17 cellular contexts compared by ENCODE assay signal in the genomic region with DNA sequence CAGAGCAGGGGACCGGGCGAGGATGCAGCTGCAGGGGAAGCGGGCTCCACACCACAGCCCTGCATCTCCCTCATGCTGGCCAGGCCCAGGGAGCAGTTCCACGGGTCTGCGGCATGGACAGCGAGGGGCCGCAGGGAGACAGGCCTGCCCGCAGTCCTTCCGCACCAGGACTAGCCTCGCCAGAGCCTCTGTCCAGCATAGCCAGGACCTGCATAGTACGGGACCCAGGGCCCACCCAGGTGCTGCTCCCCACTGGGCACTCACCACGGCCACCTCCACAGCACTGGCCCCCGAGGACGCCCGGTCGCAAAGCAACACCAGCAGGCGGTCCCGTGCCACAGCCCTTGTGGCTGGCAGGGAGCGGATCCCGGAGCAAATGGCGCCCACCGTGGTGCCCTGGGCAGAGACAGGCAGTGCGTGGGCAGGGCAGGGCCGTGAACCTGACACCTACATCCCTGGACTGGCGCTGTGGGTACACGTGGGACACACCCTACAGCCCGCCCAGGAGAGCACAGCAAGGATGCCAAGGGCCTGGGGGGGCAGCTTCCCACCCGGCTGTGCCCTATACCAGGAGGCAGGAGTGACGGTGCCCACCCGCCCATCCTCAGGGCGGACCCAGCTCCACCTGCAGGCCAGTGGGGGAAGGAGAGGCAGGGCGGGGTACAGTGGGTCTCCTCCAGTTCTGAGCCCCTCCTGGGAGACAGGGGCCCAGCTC. TPM values are rescaled to one million over a fixed set of nuclear protein-coding genes. Genes with fewer than 3 reads are reported as not detected.
A peak's percentile ranks its signal among the peaks of the same experiment; 100 is the strongest.
DNase-seq lines count a peak whose midpoint lies in the region; ATAC-seq and TF ChIP-seq lines count a peak whose summit lies in the region.
"Had no signal": no experiment of that assay in that cellular context is flagged by ENCODE, and none has a peak within 500 bp of the region (broad histone marks: within the 10 kb centered on the region; RNA-seq: fewer than 3 reads in every experiment).

No MANE protein-coding gene starts in this region.

- peak; percentile 8 for DNase-seq in activated naive CD4-positive, alpha-beta T cell treated with anti-CD3 and anti-CD28 coated beads, Interleukin-2, amount 50 U/mL, for 16 hours
- DNase-seq in activated naive CD4-positive, alpha-beta T cell treated with anti-CD3 and anti-CD28 coated beads for 36 hours, result no peak
- DNase-seq in Panc1 (ENCODE audit: low read depth, low spot score) (no peak), left ventricle myocardium inferior (peak; percentile 10), hepatocyte (ENCODE audit: low spot score) (no peak)
- DNase-seq: CD8-positive, alpha-beta T cell; heart right ventricle; NCI-H1436 treated with DMSO at 0.1 percent for 48 hours; SHP77; stimulated activated naive B cell treated with anti-CD40 and anti-IgM and Interleukin-4, amounts not matched to agents 10 μg/mL and 1 μg/mL and 100 μg/mL, for 72 hours had no signal

- H3K9me3 Mint-ChIP-seq in activated naive CD4-positive, alpha-beta T cell treated with anti-CD3 and anti-CD28 coated beads for 36 hours, result peaks cover 4% of the 10 kb centered on the region
- peaks cover 13% of the 10 kb centered on the region for H3K9me3 Mint-ChIP-seq in stimulated activated memory B cell treated with anti-CD40 and anti-IgM and Interleukin-4, amounts not matched to agents 10 μg/mL and 1 μg/mL and 100 μg/mL, for 72 hours
- H3K9me3 Mint-ChIP-seq: activated naive CD4-positive, alpha-beta T cell treated with anti-CD3 and anti-CD28 coated beads, Interleukin-2, amount 50 U/mL, for 24 hours had no signal

- H3K27me3 ChIP-seq in Panc1 (ENCODE audit: control insufficient read depth, insufficient read depth, low read length) (no peaks in the 10 kb centered on the region), left ventricle myocardium inferior (ENCODE audit: low read depth) (no peaks in the 10 kb centered on the region), hepatocyte (no peaks in the 10 kb centered on the region)
- H3K27me3 ChIP-seq: dorsolateral prefrontal cortex, heart right ventricle, ovary had no signal

- H3K27ac ChIP-seq in Panc1 (ENCODE audit: low read length) (no peak overlapping the region), left ventricle myocardium inferior (replicated peaks) (no peak overlapping the region), hepatocyte (no peak overlapping the region)
- H3K27ac ChIP-seq: heart right ventricle, ovary, skin epidermis had no signal

- H3K4me3 ChIP-seq in Panc1 (ENCODE audit: low read depth in 2 of 2, low read length in 2 of 2) (no peak overlapping the region), left ventricle myocardium inferior (no peak overlapping the region), hepatocyte (no peak overlapping the region)
- H3K4me3 ChIP-seq: dorsolateral prefrontal cortex, heart right ventricle, ovary, skin epidermis had no signal

- no peaks in the 10 kb centered on the region for H3K4me1 Mint-ChIP-seq in activated naive CD4-positive, alpha-beta T cell treated with anti-CD3 and anti-CD28 coated beads for 36 hours (ENCODE audit: low read depth)
- H3K4me1 Mint-ChIP-seq in stimulated activated memory B cell treated with anti-CD40 and anti-IgM and Interleukin-4, amounts not matched to agents 10 μg/mL and 1 μg/mL and 100 μg/mL, for 72 hours, result no peaks in the 10 kb centered on the region
- H3K4me1 Mint-ChIP-seq: activated naive CD4-positive, alpha-beta T cell treated with anti-CD3 and anti-CD28 coated beads, Interleukin-2, amount 50 U/mL, for 24 hours; stimulated activated naive B cell treated with anti-CD40 and anti-IgM and Interleukin-4, amounts not matched to agents 10 μg/mL and 1 μg/mL and 100 μg/mL, for 72 hours had no signal

- H3K9me3 ChIP-seq in Panc1 (ENCODE audit: control insufficient read depth, insufficient read depth, low read depth, low read length) (no peaks in the 10 kb centered on the region), left ventricle myocardium inferior (replicated peaks) (peaks cover 16% of the 10 kb centered on the region), hepatocyte (ENCODE audit: low read depth) (peaks cover 5% of the 10 kb centered on the region)

- H3K36me3 ChIP-seq in Panc1 (ENCODE audit: control insufficient read depth, insufficient read depth, low read length) (no peaks in the 10 kb centered on the region), left ventricle myocardium inferior (peaks cover 83% of the 10 kb centered on the region), hepatocyte (replicated peaks; ENCODE audit: insufficient read depth, low read depth) (no peaks in the 10 kb centered on the region)
- H3K36me3 ChIP-seq: ovary had no signal

- in situ Hi-C loops in Panc1 (cut with HindIII; ENCODE audit: low pct_unique_long_range_greater_than_20kb, low sequenced_read_pairs), result no loop called here

- intact Hi-C loops in activated naive CD4-positive, alpha-beta T cell treated with anti-CD3 and anti-CD28 coated beads for 36 hours (cut with micrococcal nuclease), result no loop called here
- intact Hi-C loops in Panc1 (cut with micrococcal nuclease; ENCODE audit: unreplicated experiment), result no loop called here
- intact Hi-C loops in left ventricle myocardium inferior (cut with micrococcal nuclease), result no loop called here

- no TSS peak for BruUV-seq in Panc1 (replicated peaks; lab: Mats Ljungman, UMichigan)

- no peak overlapping the region for H3K27ac Mint-ChIP-seq in activated naive CD4-positive, alpha-beta T cell treated with anti-CD3 and anti-CD28 coated beads for 36 hours
- no peak overlapping the region for H3K27ac Mint-ChIP-seq in stimulated activated memory B cell treated with anti-CD40 and anti-IgM and Interleukin-4, amounts not matched to agents 10 μg/mL and 1 μg/mL and 100 μg/mL, for 72 hours
- H3K27ac Mint-ChIP-seq: activated naive CD4-positive, alpha-beta T cell treated with anti-CD3 and anti-CD28 coated beads, Interleukin-2, amount 50 U/mL, for 24 hours; CD8-positive, alpha-beta T cell; stimulated activated naive B cell treated with anti-CD40 and anti-IgM and Interleukin-4, amounts not matched to agents 10 μg/mL and 1 μg/mL and 100 μg/mL, for 72 hours had no signal

- CTCF ChIA-PET in activated naive CD4-positive, alpha-beta T cell treated with anti-CD3 and anti-CD28 coated beads for 36 hours (lab: Charles Lee), result no interaction called here
- CTCF ChIA-PET in Panc1 (lab: Charles Lee), result interaction anchor here (0.5 kb wide), 1 partner anchor 43 kb away, joined by 8 read pairs; no protein-coding TSS in a partner anchor

- no peak for TF ChIP-seq CTCF in Panc1 (IDR thresholded peaks at IDR 0.05)
- TF ChIP-seq CTCF in left ventricle myocardium inferior (IDR thresholded peaks at IDR 0.05; ENCODE audit: borderline replicate concordance), result no peak
- TF ChIP-seq CTCF in hepatocyte (IDR thresholded peaks at IDR 0.05; ENCODE audit: poor library complexity), result no peak

- H3K4me3 Mint-ChIP-seq in activated naive CD4-positive, alpha-beta T cell treated with anti-CD3 and anti-CD28 coated beads for 36 hours, result no peak overlapping the region
- H3K4me3 Mint-ChIP-seq in stimulated activated memory B cell treated with anti-CD40 and anti-IgM and Interleukin-4, amounts not matched to agents 10 μg/mL and 1 μg/mL and 100 μg/mL, for 72 hours, result no peak overlapping the region
- H3K4me3 Mint-ChIP-seq: activated naive CD4-positive, alpha-beta T cell treated with anti-CD3 and anti-CD28 coated beads, Interleukin-2, amount 50 U/mL, for 24 hours; CD8-positive, alpha-beta T cell; stimulated activated naive B cell treated with anti-CD40 and anti-IgM and Interleukin-4, amounts not matched to agents 10 μg/mL and 1 μg/mL and 100 μg/mL, for 72 hours had no signal

- no peaks in the 10 kb centered on the region for H3K27me3 Mint-ChIP-seq in activated naive CD4-positive, alpha-beta T cell treated with anti-CD3 and anti-CD28 coated beads for 36 hours (ENCODE audit: low read depth)
- peaks cover 10% of the 10 kb centered on the region for H3K27me3 Mint-ChIP-seq in stimulated activated memory B cell treated with anti-CD40 and anti-IgM and Interleukin-4, amounts not matched to agents 10 μg/mL and 1 μg/mL and 100 μg/mL, for 72 hours
- H3K27me3 Mint-ChIP-seq: activated naive CD4-positive, alpha-beta T cell treated with anti-CD3 and anti-CD28 coated beads, Interleukin-2, amount 50 U/mL, for 24 hours; stimulated activated naive B cell treated with anti-CD40 and anti-IgM and Interleukin-4, amounts not matched to agents 10 μg/mL and 1 μg/mL and 100 μg/mL, for 72 hours had no signal

- H2AFZ ChIP-seq in hepatocyte, result no peak overlapping the region

- no peaks in the 10 kb centered on the region for H3K79me2 ChIP-seq in hepatocyte

- H4K20me1 ChIP-seq in hepatocyte (ENCODE audit: insufficient read depth, poor library complexity, severe bottlenecking), result no peaks in the 10 kb centered on the region

- peaks cover 2% of the 10 kb centered on the region for H3K36me3 Mint-ChIP-seq in activated naive CD4-positive, alpha-beta T cell treated with anti-CD3 and anti-CD28 coated beads for 36 hours (ENCODE audit: low read depth)
- H3K36me3 Mint-ChIP-seq in stimulated activated memory B cell treated with anti-CD40 and anti-IgM and Interleukin-4, amounts not matched to agents 10 μg/mL and 1 μg/mL and 100 μg/mL, for 72 hours, result no peaks in the 10 kb centered on the region
- H3K36me3 Mint-ChIP-seq: activated naive CD4-positive, alpha-beta T cell treated with anti-CD3 and anti-CD28 coated beads, Interleukin-2, amount 50 U/mL, for 24 hours; CD8-positive, alpha-beta T cell had no signal

- POLR2A ChIA-PET in Panc1 (lab: Charles Lee), result interaction anchor here (0.6 kb wide), 1 partner anchor 484 kb away, joined by 3 read pairs; no protein-coding TSS in a partner anchor

- H3K9me2 ChIP-seq in hepatocyte (replicated peaks; ENCODE audit: insufficient read depth), result no peaks in the 10 kb centered on the region

- H3K4me2 ChIP-seq in hepatocyte, result no peak overlapping the region

- 93% methylated on average over 31 of the region's 32 CpGs for WGBS in hepatocyte (ENCODE audit: low lambda C conversion rate, missing lambda C conversion rate)

- ATAC-seq in Panc1 (0 out of 2 replicates have a peak, but pooled peaks have one; percentile 12), HG03139 (IDR thresholded peaks at IDR 0.05; ENCODE audit: unreplicated experiment) (no peak), HG03460 (IDR thresholded peaks at IDR 0.05; ENCODE audit: unreplicated experiment) (no peak)
- peak; percentile 9 for ATAC-seq in stimulated activated memory B cell treated with anti-CD40 and anti-IgM and Interleukin-4, amounts not matched to agents 10 μg/mL and 1 μg/mL and 100 μg/mL, for 72 hours
- ATAC-seq: CD8-positive, alpha-beta T cell; stimulated activated naive B cell treated with anti-CD40 and anti-IgM and Interleukin-4, amounts not matched to agents 10 μg/mL and 1 μg/mL and 100 μg/mL, for 72 hours had no signal

- H3K4me1 ChIP-seq in Panc1 (ENCODE audit: control insufficient read depth, insufficient read depth, low read length), result no peaks in the 10 kb centered on the region
- H3K4me1 ChIP-seq in left ventricle myocardium inferior, result no peaks in the 10 kb centered on the region
- no peaks in the 10 kb centered on the region for H3K4me1 ChIP-seq in hepatocyte (ENCODE audit: insufficient read depth)
- H3K4me1 ChIP-seq: heart right ventricle had no signal

RNA-seq across cellular contexts. Expression of a gene that starts 23.8 kb away (rescaled TPM):
- total RNA-seq in activated naive CD4-positive, alpha-beta T cell treated with anti-CD3 and anti-CD28 coated beads for 36 hours, result 1 to 10 TPM; 2.9 to 3.6 TPM
- total RNA-seq in Panc1 (2021; ENCODE audit: unreplicated experiment) (43.7 TPM), left ventricle myocardium inferior (26.1 TPM), hepatocyte (2.0 and 6.1 TPM in 2 replicates)
- 62.1 TPM for polyA plus RNA-seq in Panc1 (2012; ENCODE audit: insufficient read length)
- polyA plus RNA-seq in hepatocyte, result 4.1 and 4.8 TPM in 2 replicates

RNA-seq across cellular contexts. Expression of a gene that starts 36.3 kb away (rescaled TPM):
- total RNA-seq in activated naive CD4-positive, alpha-beta T cell treated with anti-CD3 and anti-CD28 coated beads for 36 hours, result 10 to 100 TPM; 12.0 to 15.8 TPM
- total RNA-seq in Panc1 (2021; ENCODE audit: unreplicated experiment), result 75.3 TPM
- polyA plus RNA-seq in Panc1 (2012; ENCODE audit: insufficient read length), result 86.7 TPM
- 22.9 TPM for total RNA-seq in left ventricle myocardium inferior
- total RNA-seq in hepatocyte, result 47.4 and 47.7 TPM in 2 replicates
- 98.1 and 106 TPM in 2 replicates for polyA plus RNA-seq in hepatocyte

Comparison
In these comparisons a context has a peak if more than half of its experiments do, and no peak if none do; other contexts are left out.
1. DNase-seq: peak in activated naive CD4-positive, alpha-beta T cell treated with anti-CD3 and anti-CD28 coated beads, Interleukin-2, amount 50 U/mL, for 16 hours (single experiment) and left ventricle myocardium inferior (single experiment); none in activated naive CD4-positive, alpha-beta T cell treated with anti-CD3 and anti-CD28 coated beads for 36 hours (single experiment), Panc1 (single experiment) and hepatocyte (single experiment).
2. ATAC-seq: peak in Panc1 (single experiment) and stimulated activated memory B cell treated with anti-CD40 and anti-IgM and Interleukin-4, amounts not matched to agents 10 μg/mL and 1 μg/mL and 100 μg/mL, for 72 hours (single experiment); none in HG03139 (single experiment) and HG03460 (single experiment).